In genomic region chr5:111585946-111586345, GRCh38 we compare ENCODE assay signal across 18 cellular contexts.
DNase-seq lines count a peak whose midpoint lies in the region; FAIRE-seq and TF ChIP-seq lines count a peak whose summit lies in the region.
"Had no signal": no experiment of that assay in that cellular context is flagged by ENCODE, and none has a peak within 500 bp of the region (broad histone marks: within the 10 kb centered on the region; RNA-seq: fewer than 3 reads in every experiment).

No MANE protein-coding gene starts in this region.

- TF ChIP-seq POLR2A in H54 (IDR thresholded peaks at IDR 0.05; ENCODE audit: low read depth, low read length), result no peak

- FAIRE-seq in H54 (lab: Jason Lieb, UNC), result no peak
- FAIRE-seq: D721Med, G401.6, GM12892, GM18507 had no signal

- DNase-seq in AG20443 (ENCODE audit: low spot score) (peak; percentile 29), amniotic epithelial cell (ENCODE audit: low read depth) (peak; percentile 55), fibroblast of the aortic adventitia (ENCODE audit: low read depth) (peak; percentile 35), brain microvascular endothelial cell (no peak), HuH-7.5 (ENCODE audit: low spot score) (no peak), H54 (ENCODE audit: insufficient read length, low spot score) (no peak)
- DNase-seq: AML-193; Caco-2; CD4-positive, alpha-beta T cell; GM23248; HCEC 1CT; IMR-90 had no signal

- H3K27me3 ChIP-seq in brain microvascular endothelial cell (replicated peaks), result no peaks in the 10 kb centered on the region

- no peaks in the 10 kb centered on the region for H3K36me3 ChIP-seq in brain microvascular endothelial cell (replicated peaks)

- no peak overlapping the region for H3K27ac ChIP-seq in brain microvascular endothelial cell
- H3K27ac ChIP-seq: C4-2B, GM23248, HL-60 had no signal

- H3K4me3 ChIP-seq in fibroblast of the aortic adventitia (ENCODE audit: low read depth, low read length) (no peak overlapping the region), brain microvascular endothelial cell (ENCODE audit: low read depth, low read length) (no peak overlapping the region)
- H3K4me3 ChIP-seq: GM23248 had no signal

- in situ Hi-C loops in brain microvascular endothelial cell (cut with HindIII; ENCODE audit: low pct_ligation_motif_present, low sequenced_read_pairs), result no loop called here

- TF ChIP-seq CTCF in fibroblast of the aortic adventitia (IDR thresholded peaks at IDR 0.05; ENCODE audit: insufficient read depth, low read length), result no peak
- no peak for TF ChIP-seq CTCF in brain microvascular endothelial cell (IDR thresholded peaks at IDR 0.05; ENCODE audit: low read depth, low read length, missing control alignments)

Comparison
In these comparisons a context has a peak if more than half of its experiments do, and no peak if none do; other contexts are left out.
1. DNase-seq: peak in AG20443 (single experiment), amniotic epithelial cell (single experiment) and fibroblast of the aortic adventitia (single experiment); none in brain microvascular endothelial cell (single experiment), HuH-7.5 (single experiment) and H54 (single experiment).